Comparison of ENCODE assay signal across 8 cellular contexts in genomic region chr13:75635621-75636338, GRCh38. TPM values are rescaled to one million over a fixed set of nuclear protein-coding genes. Genes with fewer than 3 reads are reported as not detected.
DNase-seq lines count a peak whose midpoint lies in the region; ATAC-seq, FAIRE-seq and TF ChIP-seq lines count a peak whose summit lies in the region.

Gene LMO7, plus strand, starts transcription at chr13:75636330. Its CDS starts 328 bp downstream, at chr13:75636658.

- H3K27me3 ChIP-seq in HUES64 (ENCODE audit: insufficient read depth, low read length), result peaks cover 51% of the 10 kb centered on the region
- peaks cover 8% of the 10 kb centered on the region for H3K27me3 ChIP-seq in colonic mucosa
- H3K27me3 ChIP-seq in HepG2 (ENCODE audit: control insufficient read depth in 1 of 2, insufficient read depth in 2 of 2, low read length in 2 of 2), result no peaks in the 10 kb centered on the region; a peak in 1 of 5 replicates

- intact Hi-C loops in colonic mucosa (cut with DNase I), result no loop called here
- intact Hi-C loops in HepG2 (cut with micrococcal nuclease; ENCODE audit: unreplicated experiment), result loop anchor here (5.0 kb wide), 2 partner anchors 37 to 68 kb away; no protein-coding TSS in a partner anchor

- TF ChIP-seq RAD21 in HepG2 (CRISPR knock-in tag; IDR thresholded peaks at IDR 0.05), result no peak

- TF ChIP-seq POLR2A in HepG2 (IDR thresholded peaks at IDR 0.05; ENCODE audit: insufficient read depth in 1 of 2, low read depth in 2 of 2, low read length in 2 of 2), result no peak; a peak in 1 of 4 replicates

- no peak within 1 kb of the TSS; the same call in 1 of the 2 replicates for H3K27ac ChIP-seq in HUES64 (ENCODE audit: low read depth, low read length)
- no peak within 1 kb of the TSS for H3K27ac ChIP-seq in colonic mucosa
- peak within 1 kb of the TSS; percentile 24 for H3K27ac ChIP-seq in HepG2 (ENCODE audit: extremely low read length, insufficient read depth, low read length)

- H3K9me3 ChIP-seq in HUES64 (ENCODE audit: insufficient read depth, low read depth, low read length), result no peaks in the 10 kb centered on the region
- no peaks in the 10 kb centered on the region for H3K9me3 ChIP-seq in colonic mucosa
- no peaks in the 10 kb centered on the region for H3K9me3 ChIP-seq in HepG2 (ENCODE audit: low read length)

- DNase-seq in GDM1 (lab: John Stamatoyannopoulos, UW) (peak; percentile 54), colonic mucosa (peak; percentile 65), HepG2 (ENCODE audit: low spot score) (peak; percentile 48), COLO829 (ENCODE audit: low spot score) (no peak)
- peak in 2 of 3 experiments; percentile 15 to 17 for DNase-seq in stimulated activated CD4-positive, alpha-beta T cell treated with anti-CD3 and anti-CD28 coated beads, TNF-alpha, amount 100 ng/mL, for 4 hours (ENCODE audit: low read depth in 3 of 3)

- WGBS in HUES64, result under 1% methylated on average over 86 of the region's 86 CpGs
- WGBS in HepG2 (ENCODE audit: low lambda C conversion rate), result no CpG with 5 or more reads among the region's 86 CpGs

- TF ChIP-seq EP300 in HepG2 (IDR thresholded peaks at IDR 0.05; ENCODE audit: low read depth in 2 of 2, low read length in 2 of 2) (no peak), HepG2 (CRISPR knock-in tag; IDR thresholded peaks at IDR 0.05; ENCODE audit: borderline replicate concordance) (no peak; the same call in 1 of the 2 replicates)

- POLR2A ChIA-PET in HepG2 (lab: Yijun Ruan, JAX), result interaction anchor here (0.6 to 1.1 kb wide), 2 partner anchors 19 to 27 kb away, joined by 3 read pairs; no protein-coding TSS in a partner anchor

- no peaks in the 10 kb centered on the region for H4K20me1 ChIP-seq in HepG2 (ENCODE audit: insufficient read depth, low read length)

- H3K79me2 ChIP-seq in HepG2 (ENCODE audit: insufficient read depth, low read length), result no peaks in the 10 kb centered on the region

- H3K36me3 ChIP-seq in HUES64 (ENCODE audit: insufficient read depth, low read length) (no peaks in the 10 kb centered on the region), colonic mucosa (no peaks in the 10 kb centered on the region), HepG2 (replicated peaks in 1 of 2; ENCODE audit: control insufficient read depth in 1 of 2, insufficient read depth in 2 of 2, low read length in 2 of 2) (no peaks in the 10 kb centered on the region)

- H3K4me1 ChIP-seq in HUES64 (ENCODE audit: insufficient read depth, low read length), result peaks cover 18% of the 10 kb centered on the region
- H3K4me1 ChIP-seq in colonic mucosa, result no peaks in the 10 kb centered on the region
- peaks cover 36% of the 10 kb centered on the region for H3K4me1 ChIP-seq in HepG2 (ENCODE audit: insufficient read depth, low read length)

- in situ Hi-C loops in HepG2 (cut with HindIII; ENCODE audit: extremely low pct_ligation_motif_present, low pct_unique_long_range_greater_than_20kb), result no loop called here

- BruUV-seq in HepG2 (replicated peaks; lab: Mats Ljungman, UMichigan), result no TSS peak

- peak within 1 kb of the TSS; percentile 46 for H3K9ac ChIP-seq in HUES64 (ENCODE audit: low read depth, low read length)
- peak within 1 kb of the TSS; percentile 51 to 53 for H3K9ac ChIP-seq in colonic mucosa (ENCODE audit: low read depth in 2 of 2, low read length in 2 of 2)
- peak within 1 kb of the TSS; percentile 73 for H3K9ac ChIP-seq in HepG2 (ENCODE audit: insufficient read depth, low read depth, low read length)

- H2AFZ ChIP-seq in HepG2 (ENCODE audit: low read length), result peak within 1 kb of the TSS; percentile 52

- ATAC-seq in GM21619 (IDR thresholded peaks at IDR 0.05; ENCODE audit: unreplicated experiment) (peak; percentile 59), HepG2 (peak; percentile 76)

- TF ChIP-seq CTCF in WI38 (IDR thresholded peaks at IDR 0.05; ENCODE audit: low read depth, low read length), result no peak
- no peak for TF ChIP-seq CTCF in colonic mucosa (IDR thresholded peaks at IDR 0.05)
- TF ChIP-seq CTCF in HepG2 (CRISPR knock-in tag; IDR thresholded peaks at IDR 0.05), result no peak

- no peak for FAIRE-seq in HepG2 (lab: Jason Lieb, UNC)

- CTCF ChIA-PET in HepG2 (lab: Yijun Ruan, JAX; ENCODE audit: low intra/inter-chr PET ratio, low total read pairs), result no interaction called here

- H3K4me3 ChIP-seq in HUES64 (ENCODE audit: low read length), result peak within 1 kb of the TSS; percentile 77
- H3K4me3 ChIP-seq in WI38 (ENCODE audit: low read depth, low read length), result peak within 1 kb of the TSS; percentile 94
- H3K4me3 ChIP-seq in colonic mucosa, result peak within 1 kb of the TSS; percentile 70
- peak within 1 kb of the TSS; percentile 63 to 85 (median 84) for H3K4me3 ChIP-seq in HepG2 (replicated peaks in 1 of 3; ENCODE audit: insufficient read depth in 1 of 3, low read depth in 2 of 3, low read length in 3 of 3)

- H3K4me2 ChIP-seq in HepG2 (ENCODE audit: low read depth, low read length), result peak within 1 kb of the TSS; percentile 92

TF ChIP-seq in HepG2, 621 proteins besides CTCF, POLR2A, EP300 and RAD21 (continues in another document):
- TF ChIP-seq SNAPC4 (CRISPR knock-in tag; IDR thresholded peaks at IDR 0.05) (no peak), ZNF563 (CRISPR knock-in tag; IDR thresholded peaks at IDR 0.05) (peak; percentile 93), ZNF570 (CRISPR knock-in tag; IDR thresholded peaks at IDR 0.05; ENCODE audit: borderline replicate concordance) (0 out of 2 replicates have a peak, but pooled peaks have one; percentile 62), ZNF343 (CRISPR knock-in tag; IDR thresholded peaks at IDR 0.05) (peak; percentile 99), ZEB1 (IDR thresholded peaks at IDR 0.05; ENCODE audit: insufficient replicate concordance, low read depth) (peak; percentile 60), ZNF446 (CRISPR knock-in tag; IDR thresholded peaks at IDR 0.05) (peak; percentile 83; the same call in 1 of the 2 replicates), FOXA1 (IDR thresholded peaks at IDR 0.05) (no peak), FOXA1 (CRISPR knock-in tag; IDR thresholded peaks at IDR 0.05) (no peak)

RNA-seq across cellular contexts. Expression of gene LMO7, which starts in this region (rescaled TPM):
- polyA plus RNA-seq in HUES64 (2013, experiment 1 of 2), result 5.0 TPM
- 9.4 TPM for polyA plus RNA-seq in HUES64 (2013, experiment 2 of 2)
- total RNA-seq in colonic mucosa (100 to 1,000 TPM; 118 to 193 TPM), HepG2 (2016; rRNA removed; fragmentation: Illumina TruSeq; extraction: Trizol) (47.7 and 121 TPM in 2 replicates)
- 14.4 and 17.3 TPM in 2 replicates for total RNA-seq in HepG2 (2016; cell fraction: cytosol; rRNA removed; fragmentation: Illumina TruSeq; extraction: Trizol; ENCODE audit: low read depth)
- 41.5 and 129 TPM in 2 replicates for total RNA-seq in HepG2 (2016; cell fraction: insoluble cytoplasmic fraction; rRNA removed; fragmentation: Illumina TruSeq; extraction: Trizol)
- 23.0 and 30.9 TPM in 2 replicates for total RNA-seq in HepG2 (2016; cell fraction: membrane; rRNA removed; fragmentation: Illumina TruSeq; extraction: Trizol)
- total RNA-seq in HepG2 (2016; cell fraction: nucleus; rRNA removed; fragmentation: Illumina TruSeq; extraction: Trizol), result 246 and 252 TPM in 2 replicates
- 31.4 and 34.0 TPM in 2 replicates for polyA plus RNA-seq in HepG2 (2011; rRNA removed)
- 9.1 and 11.5 TPM in 2 replicates for polyA plus RNA-seq in HepG2 (2011; cell fraction: cytosol; rRNA removed)
- 216 and 237 TPM in 2 replicates for polyA plus RNA-seq in HepG2 (2011; cell fraction: nucleus; rRNA removed)
- 50.1 and 98.6 TPM in 2 replicates for polyA plus RNA-seq in HepG2 (2012)
- polyA plus RNA-seq in HepG2 (2016; cell fraction: cytosol; fragmentation: Illumina TruSeq; extraction: Trizol; ENCODE audit: low read depth), result 1.3 and 1.8 TPM in 2 replicates
- polyA plus RNA-seq in HepG2 (2016; cell fraction: insoluble cytoplasmic fraction; fragmentation: Illumina TruSeq; extraction: Trizol; ENCODE audit: low read depth), result 21.5 and 26.6 TPM in 2 replicates
- 4.6 TPM in 2 replicates for polyA plus RNA-seq in HepG2 (2016; cell fraction: membrane; fragmentation: Illumina TruSeq; extraction: Trizol; ENCODE audit: low read depth)
- polyA plus RNA-seq in HepG2 (2016; cell fraction: nucleus; fragmentation: Illumina TruSeq; extraction: Trizol; ENCODE audit: insufficient read depth, low read depth), result 237 TPM in 2 replicates
- polyA minus RNA-seq in HepG2 (2011; rRNA and poly(A)+ RNA removed; ENCODE audit: low replicate concordance), result 45.7 and 74.9 TPM in 2 replicates
- 28.7 and 31.4 TPM in 2 replicates for polyA minus RNA-seq in HepG2 (2011; cell fraction: cytosol; rRNA and poly(A)+ RNA removed)
- 322 and 350 TPM in 2 replicates for polyA minus RNA-seq in HepG2 (2011; cell fraction: nucleus; rRNA and poly(A)+ RNA removed)
